20 cellular contexts compared by ENCODE assay signal in the genomic region with DNA sequence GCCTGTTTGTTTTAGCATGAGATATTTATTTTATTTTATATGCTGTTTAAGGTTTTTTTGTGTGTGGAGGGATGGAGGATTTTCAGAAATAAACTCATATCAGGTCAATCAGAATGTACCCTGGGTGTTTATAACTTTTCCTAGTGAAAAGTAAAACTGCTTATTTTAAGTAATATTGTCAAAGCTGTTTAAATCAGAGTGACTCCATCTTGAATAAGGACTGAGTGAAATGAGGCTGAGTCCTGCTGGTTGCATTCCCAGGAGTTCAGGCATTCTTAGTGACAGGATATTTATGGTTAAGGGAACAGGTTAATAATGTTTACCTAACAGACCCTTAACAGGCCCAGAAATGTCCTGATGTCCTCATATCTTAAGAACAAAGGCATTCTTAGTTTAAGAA.
"Had no signal": no experiment of that assay in that cellular context is flagged by ENCODE, and none has a peak within 500 bp of the region (broad histone marks: within the 10 kb centered on the region; RNA-seq: fewer than 3 reads in every experiment).

No MANE protein-coding gene starts in this region.

- H3K9me3 ChIP-seq: gastroesophageal sphincter, psoas muscle, right atrium auricular region, stomach, thoracic aorta, transverse colon had no signal

- H3K27me3 ChIP-seq: gastroesophageal sphincter, hepatocyte, right atrium auricular region, stomach, transverse colon had no signal

- H3K4me3 ChIP-seq: gastroesophageal sphincter, hepatocyte, lung, psoas muscle, right atrium auricular region, stomach, thoracic aorta, transverse colon had no signal

- DNase-seq: endodermal cell; kidney; left cardiac atrium; left ventricle myocardium superior; mesenchymal stem cell; midbrain; psoas muscle; small intestine; stimulated activated CD4-positive, alpha-beta T cell treated with anti-CD3 and anti-CD28 coated beads, Interleukin-12 subunit alpha, Interleukin-12 subunit beta, amount 100 ng/mL, for 4 hours; stimulated activated naive CD4-positive, alpha-beta T cell; stomach; substantia nigra; transverse colon had no signal

- H3K4me1 ChIP-seq: gastroesophageal sphincter, psoas muscle, right atrium auricular region, stomach, transverse colon had no signal

- H3K79me2 ChIP-seq: hepatocyte had no signal

- H3K36me3 ChIP-seq: gastroesophageal sphincter, right atrium auricular region, stomach, thoracic aorta, transverse colon had no signal

- H2AFZ ChIP-seq: hepatocyte had no signal

- FAIRE-seq: kidney, small intestine had no signal

- H3K4me2 ChIP-seq: hepatocyte had no signal

- H3K27ac ChIP-seq: gastroesophageal sphincter, hepatocyte, psoas muscle, right atrium auricular region, stomach, thoracic aorta, transverse colon had no signal

- ATAC-seq: esophagus mucosa; gastroesophageal sphincter; left cardiac atrium; left ventricle myocardium superior; natural killer cell treated with Interleukin-12 subunit alpha and Interleukin-12 subunit beta and Interleukin-15 and Interleukin-18, amount 100 ng/mL, for 72 hours; psoas muscle had no signal
